20 cellular contexts compared by ENCODE assay signal in genomic region chr1:3914331-3914851, GRCh38.
"Had no signal": no experiment of that assay in that cellular context is flagged by ENCODE, and none has a peak within 500 bp of the region (broad histone marks: within the 10 kb centered on the region; RNA-seq: fewer than 3 reads in every experiment).

No MANE protein-coding gene starts in this region.

- H3K27me3 ChIP-seq: testis, vagina had no signal

- DNase-seq: effector memory CD8-positive, alpha-beta T cell; glutamatergic neuron; mammary epithelial cell; naive thymus-derived CD4-positive, alpha-beta T cell; nephron progenitor cell; stimulated activated CD4-positive, alpha-beta T cell treated with anti-CD3 and anti-CD28 coated beads, Interleukin-15, amount 100 ng/mL, for 24 hours; stimulated activated CD4-positive, alpha-beta T cell treated with anti-CD3 and anti-CD28 coated beads, Interleukin-1b, Interleukin-23, amount 100 ng/mL, for 48 hours; stimulated activated CD4-positive, alpha-beta T cell treated with anti-CD3 and anti-CD28 coated beads, Interleukin-4, amount 100 ng/mL, for 24 hours; stimulated activated naive CD8-positive, alpha-beta T cell treated with anti-CD3 and anti-CD28 coated beads, Interleukin-15, amount 100 ng/mL, for 72 hours; upper lobe of right lung had no signal

- ATAC-seq: effector memory CD8-positive, alpha-beta T cell; gastroesophageal sphincter; naive thymus-derived CD4-positive, alpha-beta T cell; stimulated activated memory B cell treated with anti-CD40 and anti-IgM and Interleukin-4, amounts not matched to agents 10 μg/mL and 1 μg/mL and 100 μg/mL, for 72 hours; stimulated activated naive CD8-positive, alpha-beta T cell treated with anti-CD3 and anti-CD28 coated beads, Interleukin-15, amount 100 ng/mL, for 72 hours; upper lobe of right lung had no signal

- H3K4me3 ChIP-seq: esophagus muscularis mucosa, gastroesophageal sphincter, right atrium auricular region, testis, tibial nerve, upper lobe of right lung, vagina had no signal

- H3K36me3 ChIP-seq: esophagus muscularis mucosa, gastroesophageal sphincter, neutrophil, right atrium auricular region, tibial nerve, upper lobe of right lung, vagina had no signal

- FAIRE-seq: colon had no signal

- H3K27ac ChIP-seq: epithelial cell of prostate, esophagus muscularis mucosa, gastroesophageal sphincter, neutrophil, right atrium auricular region, testis, tibial nerve, upper lobe of right lung, vagina had no signal

- H3K9me3 ChIP-seq: esophagus muscularis mucosa, gastroesophageal sphincter, neutrophil, right atrium auricular region, testis, tibial nerve, upper lobe of right lung, vagina had no signal
